ENCODE assay signal across 1 cellular context in the genomic region with DNA sequence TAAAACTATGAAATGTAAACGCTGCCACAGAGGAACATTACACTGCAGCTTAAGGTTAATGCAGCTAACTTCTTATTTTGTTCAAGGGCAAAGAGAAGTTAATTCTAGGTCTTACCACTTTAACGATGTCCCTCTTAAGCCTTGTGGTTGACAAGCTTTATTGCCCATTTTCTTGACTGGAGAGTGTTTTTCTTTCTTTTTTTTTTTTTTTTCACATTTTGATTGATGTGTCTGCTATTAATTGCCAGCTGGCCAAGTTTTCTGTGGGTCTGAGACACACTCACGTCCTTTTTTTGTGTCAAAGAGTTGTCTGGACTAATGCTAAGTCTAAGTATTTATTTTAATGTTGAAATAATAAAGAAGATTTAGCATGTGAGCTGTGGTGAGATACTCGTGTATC.
TF ChIP-seq lines count a peak whose summit lies in the region.

No MANE protein-coding gene starts in this region.

TF ChIP-seq in GM23338, 12 proteins besides CTCF, POLR2A, EP300 and RAD21 (continued from another document):
- TF ChIP-seq, protein P1, sequence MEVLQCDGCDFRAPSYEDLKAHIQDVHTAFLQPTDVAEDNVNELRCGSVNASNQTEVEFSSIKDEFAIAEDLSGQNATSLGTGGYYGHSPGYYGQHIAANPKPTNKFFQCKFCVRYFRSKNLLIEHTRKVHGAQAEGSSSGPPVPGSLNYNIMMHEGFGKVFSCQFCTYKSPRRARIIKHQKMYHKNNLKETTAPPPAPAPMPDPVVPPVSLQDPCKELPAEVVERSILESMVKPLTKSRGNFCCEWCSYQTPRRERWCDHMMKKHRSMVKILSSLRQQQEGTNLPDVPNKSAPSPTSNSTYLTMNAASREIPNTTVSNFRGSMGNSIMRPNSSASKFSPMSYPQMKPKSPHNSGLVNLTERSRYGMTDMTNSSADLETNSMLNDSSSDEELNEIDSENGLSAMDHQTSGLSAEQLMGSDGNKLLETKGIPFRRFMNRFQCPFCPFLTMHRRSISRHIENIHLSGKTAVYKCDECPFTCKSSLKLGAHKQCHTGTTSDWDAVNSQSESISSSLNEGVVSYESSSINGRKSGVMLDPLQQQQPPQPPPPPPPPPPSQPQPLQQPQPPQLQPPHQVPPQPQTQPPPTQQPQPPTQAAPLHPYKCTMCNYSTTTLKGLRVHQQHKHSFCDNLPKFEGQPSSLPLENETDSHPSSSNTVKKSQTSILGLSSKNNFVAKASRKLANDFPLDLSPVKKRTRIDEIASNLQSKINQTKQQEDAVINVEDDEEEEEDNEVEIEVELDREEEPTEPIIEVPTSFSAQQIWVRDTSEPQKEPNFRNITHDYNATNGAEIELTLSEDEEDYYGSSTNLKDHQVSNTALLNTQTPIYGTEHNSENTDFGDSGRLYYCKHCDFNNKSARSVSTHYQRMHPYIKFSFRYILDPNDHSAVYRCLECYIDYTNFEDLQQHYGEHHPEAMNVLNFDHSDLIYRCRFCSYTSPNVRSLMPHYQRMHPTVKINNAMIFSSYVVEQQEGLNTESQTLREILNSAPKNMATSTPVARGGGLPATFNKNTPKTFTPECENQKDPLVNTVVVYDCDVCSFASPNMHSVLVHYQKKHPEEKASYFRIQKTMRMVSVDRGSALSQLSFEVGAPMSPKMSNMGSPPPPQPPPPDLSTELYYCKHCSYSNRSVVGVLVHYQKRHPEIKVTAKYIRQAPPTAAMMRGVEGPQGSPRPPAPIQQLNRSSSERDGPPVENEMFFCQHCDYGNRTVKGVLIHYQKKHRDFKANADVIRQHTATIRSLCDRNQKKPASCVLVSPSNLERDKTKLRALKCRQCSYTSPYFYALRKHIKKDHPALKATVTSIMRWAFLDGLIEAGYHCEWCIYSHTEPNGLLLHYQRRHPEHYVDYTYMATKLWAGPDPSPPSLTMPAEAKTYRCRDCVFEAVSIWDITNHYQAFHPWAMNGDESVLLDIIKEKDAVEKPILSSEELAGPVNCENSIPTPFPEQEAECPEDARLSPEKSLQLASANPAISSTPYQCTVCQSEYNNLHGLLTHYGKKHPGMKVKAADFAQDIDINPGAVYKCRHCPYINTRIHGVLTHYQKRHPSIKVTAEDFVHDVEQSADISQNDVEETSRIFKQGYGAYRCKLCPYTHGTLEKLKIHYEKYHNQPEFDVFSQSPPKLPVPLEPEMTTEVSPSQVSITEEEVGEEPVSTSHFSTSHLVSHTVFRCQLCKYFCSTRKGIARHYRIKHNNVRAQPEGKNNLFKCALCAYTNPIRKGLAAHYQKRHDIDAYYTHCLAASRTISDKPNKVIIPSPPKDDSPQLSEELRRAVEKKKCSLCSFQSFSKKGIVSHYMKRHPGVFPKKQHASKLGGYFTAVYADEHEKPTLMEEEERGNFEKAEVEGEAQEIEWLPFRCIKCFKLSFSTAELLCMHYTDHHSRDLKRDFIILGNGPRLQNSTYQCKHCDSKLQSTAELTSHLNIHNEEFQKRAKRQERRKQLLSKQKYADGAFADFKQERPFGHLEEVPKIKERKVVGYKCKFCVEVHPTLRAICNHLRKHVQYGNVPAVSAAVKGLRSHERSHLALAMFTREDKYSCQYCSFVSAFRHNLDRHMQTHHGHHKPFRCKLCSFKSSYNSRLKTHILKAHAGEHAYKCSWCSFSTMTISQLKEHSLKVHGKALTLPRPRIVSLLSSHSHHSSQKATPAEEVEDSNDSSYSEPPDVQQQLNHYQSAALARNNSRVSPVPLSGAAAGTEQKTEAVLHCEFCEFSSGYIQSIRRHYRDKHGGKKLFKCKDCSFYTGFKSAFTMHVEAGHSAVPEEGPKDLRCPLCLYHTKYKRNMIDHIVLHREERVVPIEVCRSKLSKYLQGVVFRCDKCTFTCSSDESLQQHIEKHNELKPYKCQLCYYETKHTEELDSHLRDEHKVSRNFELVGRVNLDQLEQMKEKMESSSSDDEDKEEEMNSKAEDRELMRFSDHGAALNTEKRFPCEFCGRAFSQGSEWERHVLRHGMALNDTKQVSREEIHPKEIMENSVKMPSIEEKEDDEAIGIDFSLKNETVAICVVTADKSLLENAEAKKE (CRISPR knock-in tag; IDR thresholded peaks at IDR 0.05), result no peak
- TF ChIP-seq CREB1 (CRISPR knock-in tag; IDR thresholded peaks at IDR 0.05; ENCODE audit: low read depth), result no peak
- TF ChIP-seq, protein P2, sequence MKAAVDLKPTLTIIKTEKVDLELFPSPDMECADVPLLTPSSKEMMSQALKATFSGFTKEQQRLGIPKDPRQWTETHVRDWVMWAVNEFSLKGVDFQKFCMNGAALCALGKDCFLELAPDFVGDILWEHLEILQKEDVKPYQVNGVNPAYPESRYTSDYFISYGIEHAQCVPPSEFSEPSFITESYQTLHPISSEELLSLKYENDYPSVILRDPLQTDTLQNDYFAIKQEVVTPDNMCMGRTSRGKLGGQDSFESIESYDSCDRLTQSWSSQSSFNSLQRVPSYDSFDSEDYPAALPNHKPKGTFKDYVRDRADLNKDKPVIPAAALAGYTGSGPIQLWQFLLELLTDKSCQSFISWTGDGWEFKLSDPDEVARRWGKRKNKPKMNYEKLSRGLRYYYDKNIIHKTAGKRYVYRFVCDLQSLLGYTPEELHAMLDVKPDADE (IDR thresholded peaks at IDR 0.05), result no peak
- TF ChIP-seq STAT1 (IDR thresholded peaks at IDR 0.05; ENCODE audit: unreplicated experiment), result no peak
- no peak for TF ChIP-seq POLR2AphosphoS5 (IDR thresholded peaks at IDR 0.05; ENCODE audit: low read depth)
- TF ChIP-seq, protein P3, sequence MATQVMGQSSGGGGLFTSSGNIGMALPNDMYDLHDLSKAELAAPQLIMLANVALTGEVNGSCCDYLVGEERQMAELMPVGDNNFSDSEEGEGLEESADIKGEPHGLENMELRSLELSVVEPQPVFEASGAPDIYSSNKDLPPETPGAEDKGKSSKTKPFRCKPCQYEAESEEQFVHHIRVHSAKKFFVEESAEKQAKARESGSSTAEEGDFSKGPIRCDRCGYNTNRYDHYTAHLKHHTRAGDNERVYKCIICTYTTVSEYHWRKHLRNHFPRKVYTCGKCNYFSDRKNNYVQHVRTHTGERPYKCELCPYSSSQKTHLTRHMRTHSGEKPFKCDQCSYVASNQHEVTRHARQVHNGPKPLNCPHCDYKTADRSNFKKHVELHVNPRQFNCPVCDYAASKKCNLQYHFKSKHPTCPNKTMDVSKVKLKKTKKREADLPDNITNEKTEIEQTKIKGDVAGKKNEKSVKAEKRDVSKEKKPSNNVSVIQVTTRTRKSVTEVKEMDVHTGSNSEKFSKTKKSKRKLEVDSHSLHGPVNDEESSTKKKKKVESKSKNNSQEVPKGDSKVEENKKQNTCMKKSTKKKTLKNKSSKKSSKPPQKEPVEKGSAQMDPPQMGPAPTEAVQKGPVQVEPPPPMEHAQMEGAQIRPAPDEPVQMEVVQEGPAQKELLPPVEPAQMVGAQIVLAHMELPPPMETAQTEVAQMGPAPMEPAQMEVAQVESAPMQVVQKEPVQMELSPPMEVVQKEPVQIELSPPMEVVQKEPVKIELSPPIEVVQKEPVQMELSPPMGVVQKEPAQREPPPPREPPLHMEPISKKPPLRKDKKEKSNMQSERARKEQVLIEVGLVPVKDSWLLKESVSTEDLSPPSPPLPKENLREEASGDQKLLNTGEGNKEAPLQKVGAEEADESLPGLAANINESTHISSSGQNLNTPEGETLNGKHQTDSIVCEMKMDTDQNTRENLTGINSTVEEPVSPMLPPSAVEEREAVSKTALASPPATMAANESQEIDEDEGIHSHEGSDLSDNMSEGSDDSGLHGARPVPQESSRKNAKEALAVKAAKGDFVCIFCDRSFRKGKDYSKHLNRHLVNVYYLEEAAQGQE (IDR thresholded peaks at IDR 0.05; ENCODE audit: unreplicated experiment), result no peak
- no peak for TF ChIP-seq EZH2 (IDR thresholded peaks at IDR 0.05; ENCODE audit: low read depth, unreplicated experiment)
- TF ChIP-seq JUNB (IDR thresholded peaks at IDR 0.05; ENCODE audit: unreplicated experiment), result no peak
- no peak for TF ChIP-seq NANOG (IDR thresholded peaks at IDR 0.05; ENCODE audit: borderline replicate concordance)
- no peak for TF ChIP-seq ZNF114 (CRISPR knock-in tag; IDR thresholded peaks at IDR 0.05)
